27 cellular contexts compared by ENCODE assay signal in the genomic region with DNA sequence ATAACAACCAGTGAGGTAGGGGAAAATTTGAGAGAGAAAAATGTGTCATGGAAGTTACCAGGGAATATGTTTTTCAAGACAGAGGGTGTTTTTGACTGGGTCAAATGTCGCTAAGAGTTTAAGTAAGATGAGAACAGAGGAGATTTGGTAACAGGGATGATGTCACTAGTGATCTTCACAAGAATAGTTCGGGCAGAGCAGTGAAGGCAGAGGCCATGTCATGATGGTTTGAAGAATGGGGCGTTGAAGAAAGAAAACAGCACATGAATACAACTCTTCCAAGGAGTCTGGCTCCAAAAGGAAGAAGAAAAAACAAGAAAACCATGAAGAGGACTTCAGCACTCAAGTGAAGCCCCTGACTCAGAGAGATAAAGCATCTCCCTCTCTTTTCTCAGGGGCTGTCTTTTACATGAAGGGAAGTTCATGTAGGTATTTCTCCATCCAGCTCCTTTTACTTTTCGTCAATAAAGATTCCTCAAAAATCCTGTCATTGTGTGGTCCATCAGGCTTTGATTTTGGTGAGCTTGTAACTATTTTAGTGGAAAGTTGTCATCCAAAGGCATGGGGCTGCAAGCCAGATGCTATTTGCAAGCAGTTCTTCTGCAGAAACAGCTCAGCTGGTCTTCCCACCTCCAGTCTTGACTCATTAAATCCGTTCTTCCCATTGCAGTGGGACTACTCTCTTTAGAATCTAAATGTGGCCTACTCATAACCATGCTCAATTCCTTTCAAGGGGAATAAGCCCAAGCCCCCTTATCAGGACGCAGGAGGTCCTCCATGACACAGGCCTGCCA.
"Had no signal": no experiment of that assay in that cellular context is flagged by ENCODE, and none has a peak within 500 bp of the region (broad histone marks: within the 10 kb centered on the region; RNA-seq: fewer than 3 reads in every experiment).

No MANE protein-coding gene starts in this region.

- H3K27ac ChIP-seq: adrenal gland, ascending aorta, brain microvascular endothelial cell, left ventricle myocardium inferior, pancreas, psoas muscle, thoracic aorta, WERI-Rb-1 had no signal

- H3K9me3 ChIP-seq: adrenal gland, ascending aorta, left ventricle myocardium inferior, pancreas, psoas muscle, thoracic aorta had no signal

- H3K36me3 ChIP-seq: adrenal gland, ascending aorta, brain microvascular endothelial cell, left ventricle myocardium inferior, pancreas, thoracic aorta, WERI-Rb-1 had no signal

- H3K27me3 ChIP-seq: adrenal gland, ascending aorta, brain microvascular endothelial cell, pancreas had no signal

- H3K4me1 ChIP-seq: adrenal gland, ascending aorta, pancreas, psoas muscle had no signal

- H3K4me3 ChIP-seq: adrenal gland, ascending aorta, left ventricle myocardium inferior, pancreas, psoas muscle, thoracic aorta had no signal

- DNase-seq: activated CD4-positive, alpha-beta T cell treated with anti-CD3 and anti-CD28 coated beads for 48 hours; activated CD4-positive, alpha-beta T cell treated with anti-CD3 and anti-CD28 coated beads, Interleukin-2, amount 50 U/mL, for 48 hours; activated CD8-positive, alpha-beta memory T cell treated with anti-CD3 and anti-CD28 coated beads for 24 hours; activated effector memory CD4-positive, alpha-beta T cell treated with Interleukin-2 at 50 U/mL for 16 hours; activated naive CD4-positive, alpha-beta T cell treated with Interleukin-2 at 50 U/mL for 16 hours; adrenal gland; brain microvascular endothelial cell; caudate nucleus; cortex of kidney; endodermal cell; foreskin melanocyte; left ventricle myocardium inferior; mammary epithelial cell; naive thymus-derived CD4-positive, alpha-beta T cell; pancreas; psoas muscle; stimulated activated CD4-positive, alpha-beta T cell treated with anti-CD3 and anti-CD28 coated beads, Interleukin-15, amount 100 ng/mL, for 24 hours; stimulated activated CD4-positive, alpha-beta T cell treated with anti-CD3 and anti-CD28 coated beads, Interleukin-2, amount 100 ng/mL, for 24 hours; stimulated activated naive B cell treated with anti-CD40 and anti-IgM and Interleukin-4, amounts not matched to agents 10 μg/mL and 1 μg/mL and 100 μg/mL, for 72 hours; SW 1271; T-helper 17 cell; T1000; WERI-Rb-1 had no signal

- ATAC-seq: activated CD4-positive, CD25-positive, alpha-beta regulatory T cell treated with anti-CD3 and anti-CD28 coated beads, Interleukin-2, amount 50 U/mL, for 24 hours; esophagus mucosa; naive thymus-derived CD4-positive, alpha-beta T cell; pancreas; psoas muscle; stimulated activated naive B cell treated with anti-CD40 and anti-IgM and Interleukin-4, amounts not matched to agents 10 μg/mL and 1 μg/mL and 100 μg/mL, for 72 hours; T-helper 17 cell had no signal
